11 cellular contexts compared by ENCODE assay signal in the genomic region with DNA sequence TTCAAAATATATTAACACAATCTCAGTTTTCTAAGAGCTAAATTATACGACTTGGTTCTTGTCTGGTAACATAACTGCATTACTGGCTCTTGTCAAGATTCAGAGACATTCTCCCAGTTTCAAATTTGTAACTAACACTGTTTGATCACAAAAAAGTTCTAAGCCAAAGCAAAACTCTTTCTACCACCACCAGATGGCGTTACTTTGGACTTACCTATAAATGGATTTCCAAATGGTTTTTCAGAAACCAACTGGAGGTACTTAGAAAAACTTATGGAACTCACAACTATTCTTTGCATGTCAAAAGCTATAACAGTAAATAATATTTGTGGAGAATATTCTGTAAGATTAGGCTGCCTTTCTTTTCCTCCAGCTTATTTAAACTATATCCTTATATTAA. TPM values are rescaled to one million over a fixed set of nuclear protein-coding genes. Genes with fewer than 3 reads are reported as not detected.
DNase-seq lines count a peak whose midpoint lies in the region; ATAC-seq and TF ChIP-seq lines count a peak whose summit lies in the region.
"Had no signal": no experiment of that assay in that cellular context is flagged by ENCODE, and none has a peak within 500 bp of the region (broad histone marks: within the 10 kb centered on the region; RNA-seq: fewer than 3 reads in every experiment).

No MANE protein-coding gene starts in this region.

- no peak overlapping the region for H3K4me3 ChIP-seq in IMR-90 (ENCODE audit: insufficient read depth, low read depth, low read length)
- H3K4me3 ChIP-seq in adipocyte (ENCODE audit: low read length) = no peak overlapping the region

- H3K36me3 ChIP-seq in IMR-90 (ENCODE audit: control insufficient read depth, insufficient read depth, low read length) (no peaks in the 10 kb centered on the region), adipocyte (ENCODE audit: control insufficient read depth, insufficient read depth, low read length, severe bottlenecking) (no peaks in the 10 kb centered on the region)

- no peak overlapping the region for H3K4me2 ChIP-seq in IMR-90 (ENCODE audit: low read depth, low read length)

- TF ChIP-seq POLR2A in IMR-90 (IDR thresholded peaks at IDR 0.05; ENCODE audit: low read depth, low read length) = no peak

- no peak overlapping the region for H2BK120ac ChIP-seq in IMR-90 (ENCODE audit: low read depth, low read length)

- intact Hi-C loops in IMR-90 (cut with micrococcal nuclease) = no loop called here

- H4K91ac ChIP-seq in IMR-90 (ENCODE audit: insufficient read depth, low read depth, low read length) = no peak overlapping the region

- no peak for ATAC-seq in IMR-90 (ENCODE audit: low read depth)
- ATAC-seq in GM18867 (IDR thresholded peaks at IDR 0.05; ENCODE audit: unreplicated experiment) = no peak
- ATAC-seq: activated CD8-positive, alpha-beta T cell treated with anti-CD3 and anti-CD28 coated beads for 36 hours; stimulated activated naive B cell treated with anti-CD40 and anti-IgM and Interleukin-4, amounts not matched to agents 10 μg/mL and 1 μg/mL and 100 μg/mL, for 72 hours had no signal

- H3K27ac ChIP-seq in IMR-90 (ENCODE audit: insufficient read depth, low read length) = no peak overlapping the region

- no peak overlapping the region for H3K56ac ChIP-seq in IMR-90 (ENCODE audit: extremely low read depth, insufficient read depth, low read length)

- H2BK15ac ChIP-seq in IMR-90 (ENCODE audit: low read depth, low read length) = no peak overlapping the region

- no peak overlapping the region for H3K4ac ChIP-seq in IMR-90 (ENCODE audit: low read depth, low read length)

- no peak overlapping the region for H3K23ac ChIP-seq in IMR-90 (ENCODE audit: low read depth, low read length)

- H4K20me1 ChIP-seq in IMR-90 (ENCODE audit: insufficient read depth, low read length) = no peaks in the 10 kb centered on the region

- H3K4me1 ChIP-seq in IMR-90 (ENCODE audit: control insufficient read depth, insufficient read depth, low read length) (no peaks in the 10 kb centered on the region), adipocyte (ENCODE audit: control insufficient read depth, insufficient read depth, low read length) (no peaks in the 10 kb centered on the region)

- DNase-seq in EL (peak; percentile 12), IMR-90 (peak; percentile 31), adipocyte (ENCODE audit: low read depth) (peak; percentile 43), kidney tubule cell (ENCODE audit: low spot score) (peak; percentile 8), LoVo (ENCODE audit: low spot score) (no peak), superior temporal gyrus (ENCODE audit: extremely low spot score) (no peak)
- no peak for DNase-seq in activated CD4-positive, alpha-beta T cell treated with anti-CD3 and anti-CD28 coated beads, Interleukin-2, amount 50 U/mL, for 4 hours
- DNase-seq: activated CD8-positive, alpha-beta T cell treated with anti-CD3 and anti-CD28 coated beads for 36 hours; stimulated activated naive B cell treated with anti-CD40 and anti-IgM and Interleukin-4, amounts not matched to agents 10 μg/mL and 1 μg/mL and 100 μg/mL, for 72 hours had no signal

- no peak overlapping the region for H2BK5ac ChIP-seq in IMR-90 (ENCODE audit: low read depth, low read length, poor library complexity, severe bottlenecking)

- BruUV-seq in IMR-90 (replicated peaks; lab: Mats Ljungman, UMichigan) = no TSS peak

- in situ Hi-C loops in IMR-90 (cut with MboI; ENCODE audit: low sequenced_read_pairs) = loop anchor here (25.0 kb wide), 1 partner anchor 994 kb away; no protein-coding TSS in a partner anchor

- no peak overlapping the region for H2AK9ac ChIP-seq in IMR-90 (replicated peaks; ENCODE audit: low read depth, low read length, poor library complexity)

- H3K9ac ChIP-seq in IMR-90 (ENCODE audit: low read depth, low read length) (no peak overlapping the region), adipocyte (ENCODE audit: low read length) (no peak overlapping the region)

- CTCF ChIA-PET in IMR-90 (lab: Yijun Ruan, JAX) = interaction anchor here (0.7 to 1.8 kb wide), 2 partner anchors 17 to 152 kb away, joined by 3 to 10 read pairs; no protein-coding TSS in a partner anchor

- no peaks in the 10 kb centered on the region for H3K79me1 ChIP-seq in IMR-90 (ENCODE audit: low read depth in 1 of 2, low read length in 2 of 2)

- H4K8ac ChIP-seq in IMR-90 (ENCODE audit: low read depth in 2 of 2, low read length in 2 of 2) = no peak overlapping the region

- H3K18ac ChIP-seq in IMR-90 (ENCODE audit: low read depth, low read length) = no peak overlapping the region

- no peak for TF ChIP-seq RAD21 in IMR-90 (IDR thresholded peaks at IDR 0.05; ENCODE audit: low read length)

- H3K14ac ChIP-seq in IMR-90 (replicated peaks; ENCODE audit: low read depth, low read length) = no peak overlapping the region

- no peak overlapping the region for H4K5ac ChIP-seq in IMR-90 (ENCODE audit: low read depth, low read length)

- POLR2A ChIA-PET in IMR-90 (lab: Charles Lee; ENCODE audit: unreplicated experiment) = no interaction called here

- no peak overlapping the region for H2AK5ac ChIP-seq in IMR-90 (ENCODE audit: low read depth, low read length)

- no CpG with 5 or more reads among the region's 2 CpGs for WGBS in IMR-90 (ENCODE audit: extremely low coverage in 2 of 2, insufficient read length in 1 of 2), 2 experiments

- H2BK20ac ChIP-seq in IMR-90 (ENCODE audit: low read depth, low read length) = no peak overlapping the region

- dilution Hi-C loops in IMR-90 (cut with HindIII; ENCODE audit: low sequenced_read_pairs, unreplicated experiment) = no loop called here

- no peak overlapping the region for H2AFZ ChIP-seq in IMR-90 (replicated peaks; ENCODE audit: low read length, poor library complexity)

- H3K27me3 ChIP-seq in IMR-90 (ENCODE audit: control insufficient read depth, insufficient read depth, low read length) (no peaks in the 10 kb centered on the region), adipocyte (replicated peaks; ENCODE audit: control insufficient read depth, insufficient read depth, low read length) (no peaks in the 10 kb centered on the region)

- H3K9me1 ChIP-seq in IMR-90 (ENCODE audit: insufficient read depth, low read length) = no peaks in the 10 kb centered on the region

- H3K9me3 ChIP-seq in IMR-90 (ENCODE audit: control insufficient read depth, insufficient read depth, low read length) (no peaks in the 10 kb centered on the region), adipocyte (ENCODE audit: control insufficient read depth, low read length) (peaks cover 6% of the 10 kb centered on the region)

- peak; percentile 34 for TF ChIP-seq CTCF in IMR-90 (conservative IDR thresholded peaks at IDR 0.05; ENCODE audit: low read depth, low read length)

TF ChIP-seq in IMR-90, 13 proteins besides CTCF, POLR2A, EP300 and RAD21:
- TF ChIP-seq SMC3 (IDR thresholded peaks at IDR 0.05; ENCODE audit: low read depth, low read length) (peak; percentile 41), MXI1 (IDR thresholded peaks at IDR 0.05; ENCODE audit: borderline replicate concordance, low read depth, low read length) (no peak)

RNA-seq across cellular contexts. Expression of a gene that starts 34.2 kb away (rescaled TPM):
- not detected in 2 replicates for total RNA-seq in IMR-90 (2012; rRNA removed)
- polyA plus RNA-seq in IMR-90 (2012; rRNA removed) = not detected in 2 replicates
- not detected in 2 replicates for polyA plus RNA-seq in IMR-90 (2012; cell fraction: cytosol; rRNA removed)
- polyA plus RNA-seq in IMR-90 (2012; cell fraction: nucleus; rRNA removed; ENCODE audit: low replicate concordance) = not detected in 2 replicates
- total RNA-seq: activated CD8-positive, alpha-beta T cell treated with anti-CD3 and anti-CD28 coated beads for 36 hours; cardiac septum had no signal

Comparison
In these comparisons a context has a peak if more than half of its experiments do, and no peak if none do; other contexts are left out.
1. DNase-seq: peak in EL (single experiment), IMR-90 (single experiment), adipocyte (single experiment) and kidney tubule cell (single experiment); none in activated CD4-positive, alpha-beta T cell treated with anti-CD3 and anti-CD28 coated beads, Interleukin-2, amount 50 U/mL, for 4 hours (0 of 2), LoVo (single experiment) and superior temporal gyrus (single experiment).